8 cellular contexts compared by ENCODE assay signal in genomic region chrX:119008122-119008744, GRCh38. TPM values are rescaled to one million over a fixed set of nuclear protein-coding genes. Genes with fewer than 3 reads are reported as not detected.
DNase-seq lines count a peak whose midpoint lies in the region; ATAC-seq and TF ChIP-seq lines count a peak whose summit lies in the region.

No MANE protein-coding gene starts in this region.

- H3K9me3 ChIP-seq in right atrium auricular region = no peaks in the 10 kb centered on the region

- H3K4me3 ChIP-seq in AG10803 (ENCODE audit: low read length) (no peak overlapping the region), right atrium auricular region (no peak overlapping the region)

- no peaks in the 10 kb centered on the region for H3K4me1 ChIP-seq in right atrium auricular region

- in situ Hi-C loops in GM13977 (cut with MboI; ENCODE audit: low pct_unique_long_range_greater_than_20kb, low sequenced_read_pairs, unreplicated experiment) = no loop called here

- H3K36me3 ChIP-seq in right atrium auricular region = peaks cover 28% of the 10 kb centered on the region

- no peaks in the 10 kb centered on the region for H3K27me3 ChIP-seq in right atrium auricular region

- peak; percentile 74 for TF ChIP-seq CTCF in AG10803 (conservative IDR thresholded peaks at IDR 0.05; ENCODE audit: low read length)
- peak; percentile 60 for TF ChIP-seq CTCF in GM13977 (IDR thresholded peaks at IDR 0.05; ENCODE audit: extremely low read depth, insufficient read depth, missing control alignments)
- peak; percentile 27 to 67 for TF ChIP-seq CTCF in right atrium auricular region (IDR thresholded peaks at IDR 0.05)

- DNase-seq in AG10803 (ENCODE audit: low read depth) (peak; percentile 18), GM13977 (ENCODE audit: low spot score) (peak; percentile 54), NCI-H526 treated with DMSO at 0.1 percent for 48 hours (lab: John Stamatoyannopoulos, UW) (peak; percentile 1), right atrium auricular region (ENCODE audit: low spot score) (no peak), DMS114 treated with DMSO at 0.1 percent for 48 hours (lab: John Stamatoyannopoulos, UW; ENCODE audit: unreplicated experiment) (no peak)
- peak; percentile 9 for DNase-seq in activated gamma-delta T cell treated with anti-CD3 and anti-CD28 coated beads, Interleukin-2, amount 50 U/mL, for 16 hours (ENCODE audit: low read depth)
- DNase-seq in stimulated activated CD4-positive, alpha-beta T cell treated with anti-CD3 and anti-CD28 coated beads, Interleukin-4, amount 100 ng/mL, for 48 hours (ENCODE audit: low read depth in 2 of 2) = peak; percentile 2 to 18

- H3K27ac ChIP-seq in right atrium auricular region = no peak overlapping the region

- no peak for ATAC-seq in GM19455 (IDR thresholded peaks at IDR 0.05; ENCODE audit: unreplicated experiment)

RNA-seq across cellular contexts. Expression of gene LONRF3, which starts 33.8 kb away (rescaled TPM):
- 1 to 10 TPM; 3.6 to 8.8 TPM for total RNA-seq in right atrium auricular region

Comparison
In these comparisons a context has a peak if more than half of its experiments do, and no peak if none do; other contexts are left out.
1. DNase-seq: peak in AG10803 (single experiment), GM13977 (single experiment), NCI-H526 treated with DMSO at 0.1 percent for 48 hours (single experiment), activated gamma-delta T cell treated with anti-CD3 and anti-CD28 coated beads, Interleukin-2, amount 50 U/mL, for 16 hours (single experiment) and stimulated activated CD4-positive, alpha-beta T cell treated with anti-CD3 and anti-CD28 coated beads, Interleukin-4, amount 100 ng/mL, for 48 hours (2 of 2); none in right atrium auricular region (single experiment) and DMS114 treated with DMSO at 0.1 percent for 48 hours (single experiment).
2. Peak in every context shown above with its lines, with median percentiles within 50 percentile points of each other: CTCF ChIP-seq.